In genomic region chr6:77837034-77837784, GRCh38 we compare ENCODE assay signal across 31 cellular contexts.
"Had no signal": no experiment of that assay in that cellular context is flagged by ENCODE, and none has a peak within 500 bp of the region (broad histone marks: within the 10 kb centered on the region; RNA-seq: fewer than 3 reads in every experiment).

No MANE protein-coding gene starts in this region.

- H3K27ac Mint-ChIP-seq: activated CD4-positive, alpha-beta T cell treated with anti-CD3 and anti-CD28 coated beads for 36 hours; activated CD8-positive, alpha-beta memory T cell treated with anti-CD3 and anti-CD28 coated beads, Interleukin-2, amount 10 ng/mL, durations not matched to agents 7 days and 5 days; activated CD8-positive, alpha-beta T cell treated with anti-CD3 and anti-CD28 coated beads, Interleukin-2, amount 10 ng/mL, durations not matched to agents 7 days and 5 days; activated naive CD4-positive, alpha-beta T cell treated with anti-CD3 and anti-CD28 coated beads, Interleukin-2, amount 50 U/mL, for 24 hours; activated naive CD8-positive, alpha-beta T cell treated with anti-CD3 and anti-CD28 coated beads, Interleukin-2, amount 50 U/mL, for 24 hours; activated T-helper 2 cell treated with anti-CD3 and anti-CD28 coated beads, Interferon-gamma antibody, Interleukin-2, Interleukin-4, amounts not matched to agents 10 μg/mL and 5 μg/mL and 100 μg/mL, durations not matched to agents 14 hours and 24 hours and 36 hours; immature natural killer cell; mesothelial cell of epicardium; naive thymus-derived CD8-positive, alpha-beta T cell; neural progenitor cell; stimulated activated memory B cell treated with anti-CD40 and anti-IgM and Interleukin-4, amounts not matched to agents 10 μg/mL and 1 μg/mL and 100 μg/mL, for 72 hours had no signal

- H3K9me3 Mint-ChIP-seq: activated naive CD4-positive, alpha-beta T cell treated with anti-CD3 and anti-CD28 coated beads, Interleukin-2, amount 50 U/mL, for 24 hours; mesothelial cell of epicardium; neural progenitor cell had no signal

- ATAC-seq: activated CD4-positive, alpha-beta T cell treated with anti-CD3 and anti-CD28 coated beads for 36 hours; activated CD8-positive, alpha-beta memory T cell treated with anti-CD3 and anti-CD28 coated beads, Interleukin-2, amount 10 ng/mL, durations not matched to agents 7 days and 5 days; activated CD8-positive, alpha-beta T cell treated with anti-CD3 and anti-CD28 coated beads, Interleukin-2, amount 10 ng/mL, durations not matched to agents 7 days and 5 days; activated naive CD8-positive, alpha-beta T cell treated with anti-CD3 and anti-CD28 coated beads, Interleukin-2, amount 50 U/mL, for 24 hours; gastroesophageal sphincter; naive thymus-derived CD8-positive, alpha-beta T cell; sciatic nerve; stimulated activated memory B cell treated with anti-CD40 and anti-IgM and Interleukin-4, amounts not matched to agents 10 μg/mL and 1 μg/mL and 100 μg/mL, for 72 hours; upper lobe of right lung had no signal

- H3K36me3 ChIP-seq: breast epithelium, gastroesophageal sphincter, left ventricle myocardium inferior, neural progenitor cell, suprapubic skin, tibial artery, upper lobe of right lung had no signal

- H3K27ac ChIP-seq: breast epithelium, gastroesophageal sphincter, left ventricle myocardium inferior, neural progenitor cell, parathyroid adenoma, skin epidermis, suprapubic skin, tibial artery, upper lobe of right lung had no signal

- H3K27me3 ChIP-seq: breast epithelium, gastroesophageal sphincter, neural progenitor cell, suprapubic skin, tibial artery, upper lobe of right lung had no signal

- H3K27me3 Mint-ChIP-seq: activated CD4-positive, alpha-beta T cell treated with anti-CD3 and anti-CD28 coated beads for 36 hours; activated CD8-positive, alpha-beta memory T cell treated with anti-CD3 and anti-CD28 coated beads, Interleukin-2, amount 10 ng/mL, durations not matched to agents 7 days and 5 days; activated naive CD4-positive, alpha-beta T cell treated with anti-CD3 and anti-CD28 coated beads, Interleukin-2, amount 50 U/mL, for 24 hours; activated naive CD8-positive, alpha-beta T cell treated with anti-CD3 and anti-CD28 coated beads, Interleukin-2, amount 50 U/mL, for 24 hours; naive thymus-derived CD8-positive, alpha-beta T cell; stimulated activated memory B cell treated with anti-CD40 and anti-IgM and Interleukin-4, amounts not matched to agents 10 μg/mL and 1 μg/mL and 100 μg/mL, for 72 hours had no signal

- H3K4me1 Mint-ChIP-seq: activated CD4-positive, alpha-beta T cell treated with anti-CD3 and anti-CD28 coated beads for 36 hours; activated CD8-positive, alpha-beta memory T cell treated with anti-CD3 and anti-CD28 coated beads, Interleukin-2, amount 10 ng/mL, durations not matched to agents 7 days and 5 days; activated naive CD4-positive, alpha-beta T cell treated with anti-CD3 and anti-CD28 coated beads, Interleukin-2, amount 50 U/mL, for 24 hours; activated naive CD8-positive, alpha-beta T cell treated with anti-CD3 and anti-CD28 coated beads, Interleukin-2, amount 50 U/mL, for 24 hours; immature natural killer cell; naive thymus-derived CD8-positive, alpha-beta T cell; neural progenitor cell; stimulated activated memory B cell treated with anti-CD40 and anti-IgM and Interleukin-4, amounts not matched to agents 10 μg/mL and 1 μg/mL and 100 μg/mL, for 72 hours had no signal

- H3K4me3 ChIP-seq: breast epithelium, gastroesophageal sphincter, left ventricle myocardium inferior, neural progenitor cell, skin epidermis, suprapubic skin, tibial artery, upper lobe of right lung had no signal

- H3K4me3 Mint-ChIP-seq: activated CD4-positive, alpha-beta T cell treated with anti-CD3 and anti-CD28 coated beads for 36 hours; activated CD8-positive, alpha-beta memory T cell treated with anti-CD3 and anti-CD28 coated beads, Interleukin-2, amount 10 ng/mL, durations not matched to agents 7 days and 5 days; activated CD8-positive, alpha-beta T cell treated with anti-CD3 and anti-CD28 coated beads, Interleukin-2, amount 10 ng/mL, durations not matched to agents 7 days and 5 days; activated naive CD4-positive, alpha-beta T cell treated with anti-CD3 and anti-CD28 coated beads, Interleukin-2, amount 50 U/mL, for 24 hours; activated naive CD8-positive, alpha-beta T cell treated with anti-CD3 and anti-CD28 coated beads, Interleukin-2, amount 50 U/mL, for 24 hours; immature natural killer cell; mesothelial cell of epicardium; naive thymus-derived CD8-positive, alpha-beta T cell; neural progenitor cell; stimulated activated memory B cell treated with anti-CD40 and anti-IgM and Interleukin-4, amounts not matched to agents 10 μg/mL and 1 μg/mL and 100 μg/mL, for 72 hours had no signal

- FAIRE-seq: endothelial cell of umbilical vein had no signal

- H3K4me1 ChIP-seq: breast epithelium, gastroesophageal sphincter, left ventricle myocardium inferior, neural progenitor cell, parathyroid adenoma, suprapubic skin, tibial artery, upper lobe of right lung had no signal

- DNase-seq: activated CD4-positive, alpha-beta T cell treated with anti-CD3 and anti-CD28 coated beads for 36 hours; activated CD4-positive, CD25-positive, alpha-beta regulatory T cell; activated CD8-positive, alpha-beta memory T cell treated with anti-CD3 and anti-CD28 coated beads, Interleukin-2, amount 10 ng/mL, durations not matched to agents 7 days and 5 days; activated CD8-positive, alpha-beta T cell treated with anti-CD3 and anti-CD28 coated beads, Interleukin-2, amount 10 ng/mL, durations not matched to agents 7 days and 5 days; activated naive CD8-positive, alpha-beta T cell treated with anti-CD3 and anti-CD28 coated beads, Interleukin-2, amount 50 U/mL, for 24 hours; activated T-cell treated with anti-CD3 and anti-CD28 coated beads, Interleukin-2, amount 50 U/mL, for 48 hours; amygdala; central memory CD4-positive, alpha-beta T cell; hippocampal formation; immature natural killer cell; kidney glomerular epithelial cell; left ventricle myocardium inferior; naive thymus-derived CD8-positive, alpha-beta T cell; occipital lobe; stimulated activated CD4-positive, alpha-beta T cell treated with anti-CD3 and anti-CD28 coated beads, Interleukin-1b, Interleukin-23, amount 100 ng/mL, for 48 hours; stimulated activated CD4-positive, alpha-beta T cell treated with anti-CD3 and anti-CD28 coated beads, Interleukin-4, amount 100 ng/mL, for 4 hours; stimulated activated CD8-positive, alpha-beta memory T cell treated with anti-CD3 and anti-CD28 coated beads, Interleukin-4, amount 100 ng/mL, for 48 hours; tibial artery; upper lobe of right lung had no signal

- H3K9me3 ChIP-seq: breast epithelium, gastroesophageal sphincter, left ventricle myocardium inferior, suprapubic skin, tibial artery, upper lobe of right lung had no signal
